In the genomic region with DNA sequence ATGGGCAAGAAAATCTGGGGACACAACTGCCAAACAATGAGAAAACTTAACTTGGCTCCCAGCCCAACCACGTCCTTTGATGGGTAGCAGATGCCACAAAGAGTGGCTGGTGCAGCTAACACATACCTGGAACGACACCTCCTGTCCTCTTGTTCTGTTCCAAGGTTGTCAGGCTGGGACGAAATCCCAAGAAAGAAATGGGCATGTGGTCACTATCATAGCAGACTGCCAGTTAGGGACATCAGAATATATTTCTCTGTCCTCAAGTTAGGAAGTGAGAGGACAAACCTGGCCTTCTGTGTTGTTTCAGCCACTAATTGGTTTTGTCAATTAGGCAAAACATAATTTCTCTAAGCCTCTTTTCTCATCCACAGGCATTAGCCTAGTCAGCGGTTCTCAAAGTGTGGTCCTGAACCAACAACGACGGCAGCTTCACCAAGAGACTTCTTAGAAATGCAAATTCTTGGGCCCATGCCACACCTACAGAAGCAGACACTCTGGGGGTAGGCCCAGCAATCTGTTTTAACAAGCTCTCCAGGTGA, we compare ENCODE assay signal across 8 cellular contexts.
DNase-seq lines count a peak whose midpoint lies in the region; ATAC-seq, FAIRE-seq and TF ChIP-seq lines count a peak whose summit lies in the region.

No MANE protein-coding gene starts in this region.

- TF ChIP-seq CTCF in A549 (IDR thresholded peaks at IDR 0.05) (no peak), right lobe of liver (IDR thresholded peaks at IDR 0.05) (no peak), GM10266 (IDR thresholded peaks at IDR 0.05; ENCODE audit: control insufficient read depth, insufficient read depth, low read depth, missing control alignments) (no peak)

- H3K4me1 Mint-ChIP-seq in activated T-helper 17 cell treated with anti-CD3 and anti-CD28 coated beads, Interleukin-2, amount 50 U/mL, for 72 hours = peaks cover 68% of the 10 kb centered on the region

- 89% methylated on average over 6 of the region's 6 CpGs for WGBS in A549 (ENCODE audit: missing lambda C conversion rate)
- 57% methylated on average over 5 of the region's 6 CpGs for WGBS in right lobe of liver (ENCODE audit: insufficient coverage, low coverage, low lambda C conversion rate, missing lambda C conversion rate)

- no peak overlapping the region for H3K4me3 ChIP-seq in A549
- no peak overlapping the region for H3K4me3 ChIP-seq in right lobe of liver

- CTCF ChIA-PET in A549 (lab: Yijun Ruan, JAX) = interaction anchor here (1.2 to 5.8 kb wide), 4 partner anchors 10 to 85 kb away, joined by 3 to 39 read pairs (median 11); a partner anchor contains a TSS

- H3K4me1 ChIP-seq in A549 (peaks cover 38% of the 10 kb centered on the region), right lobe of liver (peaks cover 0 to 47% (median 26%) of the 10 kb centered on the region in 4 donors)

- no peaks in the 10 kb centered on the region for H3K9me3 ChIP-seq in A549
- no peaks in the 10 kb centered on the region for H3K9me3 ChIP-seq in right lobe of liver

- DNase-seq in A549 (ENCODE audit: low read depth in 1 of 2, low spot score in 1 of 2) (no peak), right lobe of liver (no peak), NCI-H748 (lab: John Stamatoyannopoulos, UW; ENCODE audit: unreplicated experiment) (no peak), GM10266 (ENCODE audit: extremely low spot score) (no peak)

- H3K27ac Mint-ChIP-seq in activated T-helper 17 cell treated with anti-CD3 and anti-CD28 coated beads, Interleukin-2, amount 50 U/mL, for 72 hours = peak overlapping the region; percentile 99

- intact Hi-C loops in right lobe of liver (cut with DNase I) = loop anchor here in 1 of 2 donors (10.0 kb wide), 1 partner anchor 58 kb away; no protein-coding TSS in a partner anchor

- H3K36me3 Mint-ChIP-seq in activated T-helper 17 cell treated with anti-CD3 and anti-CD28 coated beads, Interleukin-2, amount 50 U/mL, for 72 hours (ENCODE audit: low read depth) = peaks cover 69% of the 10 kb centered on the region

- TF ChIP-seq POLR2A in A549 (IDR thresholded peaks at IDR 0.05; ENCODE audit: low read length) (no peak), right lobe of liver (IDR thresholded peaks at IDR 0.05) (no peak)

- FAIRE-seq in A549 (lab: Jason Lieb, UNC) = no peak

- no peaks in the 10 kb centered on the region for H3K27me3 Mint-ChIP-seq in activated T-helper 17 cell treated with anti-CD3 and anti-CD28 coated beads, Interleukin-2, amount 50 U/mL, for 72 hours

- H3K36me3 ChIP-seq in right lobe of liver = no peaks in the 10 kb centered on the region

- no peak for TF ChIP-seq RAD21 in A549 (conservative IDR thresholded peaks at IDR 0.05 in 1 of 2, IDR thresholded peaks at IDR 0.05 in 1 of 2)

- no peaks in the 10 kb centered on the region for H3K27me3 ChIP-seq in right lobe of liver

- H3K9me3 Mint-ChIP-seq in activated T-helper 17 cell treated with anti-CD3 and anti-CD28 coated beads, Interleukin-2, amount 50 U/mL, for 72 hours = no peaks in the 10 kb centered on the region

- H3K4me2 ChIP-seq in A549 = peak overlapping the region; percentile 75

- POLR2A ChIA-PET in A549 (lab: Yijun Ruan, JAX) = no interaction called here

- no peak for ATAC-seq in A549
- peak; percentile 33 for ATAC-seq in HG02588 (IDR thresholded peaks at IDR 0.05; ENCODE audit: unreplicated experiment)
- ATAC-seq in activated T-helper 17 cell treated with anti-CD3 and anti-CD28 coated beads, Interleukin-2, amount 50 U/mL, for 72 hours (replicated peaks) = peak; percentile 48
- peak in 1 of 4 donors; percentile 13 for ATAC-seq in right lobe of liver
- no peak for ATAC-seq in GM21717 (IDR thresholded peaks at IDR 0.05; ENCODE audit: unreplicated experiment)
- ATAC-seq in HG02759 (IDR thresholded peaks at IDR 0.05; ENCODE audit: unreplicated experiment) = no peak

- peak overlapping the region; percentile 83 for H3K4me3 Mint-ChIP-seq in activated T-helper 17 cell treated with anti-CD3 and anti-CD28 coated beads, Interleukin-2, amount 50 U/mL, for 72 hours

- no peak for TF ChIP-seq EP300 in A549 (IDR thresholded peaks at IDR 0.05)

- H3K27ac ChIP-seq in A549 = peak overlapping the region; percentile 36 to 40; a peak in 4 of 6 replicates
- peak overlapping the region; percentile 48 to 73 (median 59) for H3K27ac ChIP-seq in right lobe of liver

TF ChIP-seq in A549, 52 proteins besides CTCF, POLR2A, EP300 and RAD21:
- TF ChIP-seq MAFK (IDR thresholded peaks at IDR 0.05; ENCODE audit: partially characterized antibody) = peak; percentile 53
- no peak for TF ChIP-seq SMC3 (IDR thresholded peaks at IDR 0.05)
TF ChIP-seq in A549: peak in this region for 1.

Comparison
In these comparisons a context has a peak if more than half of its experiments do, and no peak if none do; other contexts are left out.
1. ATAC-seq: peak in HG02588 (single experiment) and activated T-helper 17 cell treated with anti-CD3 and anti-CD28 coated beads, Interleukin-2, amount 50 U/mL, for 72 hours (single experiment); none in A549 (0 of 2), GM21717 (single experiment) and HG02759 (single experiment).